In the genomic region with DNA sequence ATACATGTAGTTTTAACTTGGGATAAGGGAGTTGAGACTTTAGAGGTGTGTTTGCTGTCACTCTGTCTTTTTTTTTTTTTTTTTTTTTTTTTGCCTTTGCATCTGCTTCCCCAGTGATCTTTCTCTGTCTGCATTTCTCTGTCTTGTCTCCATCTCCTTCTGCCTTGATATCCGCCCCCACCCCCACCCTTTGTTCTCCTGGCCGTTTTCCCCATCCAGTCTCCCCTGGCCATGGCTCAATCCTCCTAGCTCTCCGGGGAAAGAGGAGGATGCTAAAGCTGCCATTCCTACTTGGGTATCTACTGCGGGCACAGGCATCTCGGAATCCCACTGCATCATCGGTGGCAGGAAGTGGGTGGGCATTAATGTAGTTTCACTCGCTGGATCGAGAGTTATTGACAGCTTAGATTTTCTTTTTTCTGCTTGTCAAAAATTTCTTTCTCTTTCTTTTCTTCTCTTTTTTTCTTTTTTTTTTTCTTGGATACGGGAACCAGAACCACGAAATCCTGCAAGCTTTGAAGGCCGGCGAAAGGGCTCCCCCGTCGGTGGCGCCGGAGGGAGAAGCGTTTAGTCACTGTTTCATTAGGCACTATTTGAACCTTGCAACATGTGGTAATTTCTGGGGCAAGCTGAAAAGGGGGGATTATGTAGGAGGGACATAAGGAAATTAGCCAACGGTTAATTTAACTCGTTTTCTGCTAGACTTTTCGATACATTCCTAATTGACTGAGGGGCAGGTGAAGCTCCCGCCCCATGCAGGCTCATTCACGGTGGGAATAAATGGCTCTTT, we compare ENCODE assay signal across 2 cellular contexts.
TF ChIP-seq lines count a peak whose summit lies in the region.

No MANE protein-coding gene starts in this region.

TF ChIP-seq in GM23338, 12 proteins besides CTCF, POLR2A, EP300 and RAD21:
- TF ChIP-seq ZNF331 (CRISPR knock-in tag; IDR thresholded peaks at IDR 0.05; ENCODE audit: low read depth) = no peak
- no peak for TF ChIP-seq EZH2phosphoT487 (IDR thresholded peaks at IDR 0.05; ENCODE audit: unreplicated experiment)
- TF ChIP-seq NANOG (IDR thresholded peaks at IDR 0.05; ENCODE audit: borderline replicate concordance) = no peak

TF ChIP-seq in GM12878, 131 proteins besides CTCF, POLR2A, EP300 and RAD21:
- TF ChIP-seq PAX5 (IDR thresholded peaks at IDR 0.05; ENCODE audit: borderline replicate concordance, low read depth, low read length) (no peak), ATF3 (IDR thresholded peaks at IDR 0.05; ENCODE audit: borderline replicate concordance, extremely low read depth, low read depth, low read length) (no peak)
